9 cellular contexts compared by ENCODE assay signal in genomic region chr14:69615471-69616407, GRCh38. TPM values are rescaled to one million over a fixed set of nuclear protein-coding genes. Genes with fewer than 3 reads are reported as not detected.
DNase-seq lines count a peak whose midpoint lies in the region; ATAC-seq and TF ChIP-seq lines count a peak whose summit lies in the region.
"Had no signal": no experiment of that assay in that cellular context is flagged by ENCODE, and none has a peak within 500 bp of the region (broad histone marks: within the 10 kb centered on the region; RNA-seq: fewer than 3 reads in every experiment).

No MANE protein-coding gene starts in this region.

- no peak for TF ChIP-seq POLR2A in ovary (IDR thresholded peaks at IDR 0.05)

- H3K9me3 Mint-ChIP-seq in activated T-cell treated with anti-CD3 and anti-CD28 coated beads, Interleukin-2, amount 50 U/mL, for 24 hours: no peaks in the 10 kb centered on the region

- intact Hi-C loops in ovary (cut with DNase I): loop anchor here in 1 of 4 donors (10.0 kb wide), 1 partner anchor 99 kb away; no protein-coding TSS in a partner anchor

- H3K27me3 ChIP-seq in ovary: no peaks in the 10 kb centered on the region

- H3K4me1 Mint-ChIP-seq in activated T-cell treated with anti-CD3 and anti-CD28 coated beads, Interleukin-2, amount 50 U/mL, for 24 hours (ENCODE audit: low read depth): peaks cover 79% of the 10 kb centered on the region

- H3K27ac ChIP-seq in ovary: peak overlapping the region in 1 of 2 donors; percentile 52
- H3K27ac ChIP-seq: A549 had no signal

- H3K4me3 ChIP-seq in ovary: peak overlapping the region; percentile 13
- H3K4me3 ChIP-seq: A549 had no signal

- H3K9me3 ChIP-seq in ovary: no peaks in the 10 kb centered on the region
- H3K9me3 ChIP-seq: A549 had no signal

- peaks cover 84% of the 10 kb centered on the region for H3K36me3 Mint-ChIP-seq in activated T-cell treated with anti-CD3 and anti-CD28 coated beads, Interleukin-2, amount 50 U/mL, for 24 hours (ENCODE audit: low read depth)

- DNase-seq in activated CD4-positive, CD25-positive, alpha-beta regulatory T cell treated with anti-CD3 and anti-CD28 coated beads, Interleukin-2, amount 50 U/mL, for 72 hours: no peak
- DNase-seq in NCI-H1105 (lab: John Stamatoyannopoulos, UW) (peak; percentile 52), fibroblast of the conjunctiva (ENCODE audit: low read depth) (peak; percentile 39), ovary (peak in 4 of 5 donors; percentile 53 to 80 (median 74)), SK-N-DZ (ENCODE audit: low spot score) (no peak)
- no peak for DNase-seq in activated T-cell treated with anti-CD3 and anti-CD28 coated beads, Interleukin-2, amount 50 U/mL, for 24 hours

- H3K27me3 Mint-ChIP-seq in activated T-cell treated with anti-CD3 and anti-CD28 coated beads, Interleukin-2, amount 50 U/mL, for 24 hours: no peaks in the 10 kb centered on the region

- no peak for TF ChIP-seq EP300 in ovary (IDR thresholded peaks at IDR 0.05)

- peak in 1 of 3 donors; percentile 28 for TF ChIP-seq CTCF in ovary (IDR thresholded peaks at IDR 0.05)

- H3K27ac Mint-ChIP-seq in activated T-cell treated with anti-CD3 and anti-CD28 coated beads, Interleukin-2, amount 50 U/mL, for 24 hours: peak overlapping the region; percentile 95

- peak overlapping the region; percentile 89 for H3K4me3 Mint-ChIP-seq in activated T-cell treated with anti-CD3 and anti-CD28 coated beads, Interleukin-2, amount 50 U/mL, for 24 hours

- ATAC-seq in activated CD4-positive, CD25-positive, alpha-beta regulatory T cell treated with anti-CD3 and anti-CD28 coated beads, Interleukin-2, amount 50 U/mL, for 24 hours: peak; percentile 14 to 31
- peak; percentile 45 for ATAC-seq in HG02571 (IDR thresholded peaks at IDR 0.05; ENCODE audit: unreplicated experiment)
- ATAC-seq: A549 had no signal

- 8 to 18% (median 11%) methylated on average over 10 of the region's 10 CpGs for WGBS in ovary, 3 donors

- H3K4me1 ChIP-seq in ovary (ENCODE audit: insufficient read depth): peaks cover 25% of the 10 kb centered on the region

- H3K36me3 ChIP-seq in ovary: no peaks in the 10 kb centered on the region

RNA-seq across cellular contexts. Expression of gene SUSD6, which starts 4.3 kb away (rescaled TPM):
- 10 to 100 TPM; 18.0 to 35.3 (median 29.9) TPM for total RNA-seq in ovary
- 10 to 100 TPM; 12.6 to 20.3 TPM for polyA plus RNA-seq in ovary
- polyA plus RNA-seq in SK-N-DZ (2014; cell fraction: cytosol; rRNA removed): 1.9 and 2.3 TPM in 2 replicates
- 1.8 and 6.1 TPM in 2 replicates for polyA plus RNA-seq in SK-N-DZ (2014; cell fraction: nucleus; rRNA removed)

RNA-seq across cellular contexts. Expression of gene CCDC177, which starts 41.1 kb away (rescaled TPM):
- total RNA-seq in ovary: not detected
- polyA plus RNA-seq in ovary: under 1 TPM in 1 of 2 donors, not detected in 1; 0.04 TPM
- 5.1 and 7.3 TPM in 2 replicates for polyA plus RNA-seq in SK-N-DZ (2014; cell fraction: cytosol; rRNA removed)
- polyA plus RNA-seq in SK-N-DZ (2014; cell fraction: nucleus; rRNA removed): 4.1 and 4.8 TPM in 2 replicates
- polyA plus RNA-seq: A549 had no signal

Comparison
In these comparisons a context has a peak if more than half of its experiments do, and no peak if none do; other contexts are left out.
1. DNase-seq: peak in NCI-H1105 (single experiment), fibroblast of the conjunctiva (single experiment) and ovary (4 of 5); none in activated CD4-positive, CD25-positive, alpha-beta regulatory T cell treated with anti-CD3 and anti-CD28 coated beads, Interleukin-2, amount 50 U/mL, for 72 hours (single experiment), activated T-cell treated with anti-CD3 and anti-CD28 coated beads, Interleukin-2, amount 50 U/mL, for 24 hours (single experiment) and SK-N-DZ (single experiment).